1 cellular context compared by ENCODE assay signal in genomic region chr1:168476588-168477379, GRCh38.
TF ChIP-seq lines count a peak whose summit lies in the region.

No MANE protein-coding gene starts in this region.

TF ChIP-seq in HepG2, 621 proteins besides CTCF, POLR2A, EP300 and RAD21 (continued from another document and continues in another):
- TF ChIP-seq ZNF704 (CRISPR knock-in tag; IDR thresholded peaks at IDR 0.05; ENCODE audit: borderline replicate concordance) (no peak), SMAD1 (CRISPR knock-in tag; IDR thresholded peaks at IDR 0.05; ENCODE audit: borderline replicate concordance, low read depth) (no peak), ZNF253 (CRISPR knock-in tag; IDR thresholded peaks at IDR 0.05; ENCODE audit: borderline replicate concordance) (no peak), ZNF780A (CRISPR knock-in tag; IDR thresholded peaks at IDR 0.05) (no peak), SCMH1 (CRISPR knock-in tag; IDR thresholded peaks at IDR 0.05; ENCODE audit: borderline replicate concordance) (no peak), ARNT2 (CRISPR knock-in tag; IDR thresholded peaks at IDR 0.05; ENCODE audit: low read depth) (no peak), ZBTB4 (CRISPR knock-in tag; IDR thresholded peaks at IDR 0.05; ENCODE audit: borderline replicate concordance) (peak; percentile 92; the same call in 1 of the 2 replicates), RERE (CRISPR knock-in tag; IDR thresholded peaks at IDR 0.05; ENCODE audit: low read depth) (no peak), SALL2 (CRISPR knock-in tag; IDR thresholded peaks at IDR 0.05) (no peak), FOXA1 (IDR thresholded peaks at IDR 0.05) (no peak), FOXA1 (CRISPR knock-in tag; IDR thresholded peaks at IDR 0.05) (peak; percentile 75), ZNF776 (CRISPR knock-in tag; IDR thresholded peaks at IDR 0.05) (no peak), JARID2 (CRISPR knock-in tag; IDR thresholded peaks at IDR 0.05; ENCODE audit: insufficient replicate concordance) (no peak), YY1 (IDR thresholded peaks at IDR 0.05; ENCODE audit: insufficient read depth, insufficient replicate concordance, low read depth, low read length) (no peak), KAT8 (CRISPR knock-in tag; IDR thresholded peaks at IDR 0.05) (no peak), TBX2 (CRISPR knock-in tag; IDR thresholded peaks at IDR 0.05; ENCODE audit: borderline replicate concordance) (peak; percentile 85; the same call in 1 of the 2 replicates), ZBTB38 (CRISPR knock-in tag; IDR thresholded peaks at IDR 0.05) (peak; percentile 77; the same call in 1 of the 2 replicates), ZNF609 (CRISPR knock-in tag; IDR thresholded peaks at IDR 0.05; ENCODE audit: borderline replicate concordance) (peak; percentile 42; the same call in 1 of the 2 replicates), CCAR2 (optimal IDR thresholded peaks at IDR 0.05; ENCODE audit: low read depth, low read length) (no peak), ZNF678 (CRISPR knock-in tag; IDR thresholded peaks at IDR 0.05) (no peak), ZNF264 (CRISPR knock-in tag; IDR thresholded peaks at IDR 0.05) (0 out of 2 replicates have a peak, but pooled peaks have one; percentile 45), HDAC2 (CRISPR knock-in tag; IDR thresholded peaks at IDR 0.05) (peak; percentile 83)
- TF ChIP-seq, protein P1, sequence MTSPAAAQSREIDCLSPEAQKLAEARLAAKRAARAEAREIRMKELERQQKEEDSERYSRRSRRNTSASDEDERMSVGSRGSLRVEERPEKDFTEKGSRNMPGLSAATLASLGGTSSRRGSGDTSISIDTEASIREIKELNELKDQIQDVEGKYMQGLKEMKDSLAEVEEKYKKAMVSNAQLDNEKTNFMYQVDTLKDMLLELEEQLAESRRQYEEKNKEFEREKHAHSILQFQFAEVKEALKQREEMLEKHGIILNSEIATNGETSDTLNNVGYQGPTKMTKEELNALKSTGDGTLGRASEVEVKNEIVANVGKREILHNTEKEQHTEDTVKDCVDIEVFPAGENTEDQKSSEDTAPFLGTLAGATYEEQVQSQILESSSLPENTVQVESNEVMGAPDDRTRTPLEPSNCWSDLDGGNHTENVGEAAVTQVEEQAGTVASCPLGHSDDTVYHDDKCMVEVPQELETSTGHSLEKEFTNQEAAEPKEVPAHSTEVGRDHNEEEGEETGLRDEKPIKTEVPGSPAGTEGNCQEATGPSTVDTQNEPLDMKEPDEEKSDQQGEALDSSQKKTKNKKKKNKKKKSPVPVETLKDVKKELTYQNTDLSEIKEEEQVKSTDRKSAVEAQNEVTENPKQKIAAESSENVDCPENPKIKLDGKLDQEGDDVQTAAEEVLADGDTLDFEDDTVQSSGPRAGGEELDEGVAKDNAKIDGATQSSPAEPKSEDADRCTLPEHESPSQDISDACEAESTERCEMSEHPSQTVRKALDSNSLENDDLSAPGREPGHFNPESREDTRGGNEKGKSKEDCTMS (CRISPR knock-in tag; conservative IDR thresholded peaks at IDR 0.05): no peak
- TF ChIP-seq, protein P2, sequence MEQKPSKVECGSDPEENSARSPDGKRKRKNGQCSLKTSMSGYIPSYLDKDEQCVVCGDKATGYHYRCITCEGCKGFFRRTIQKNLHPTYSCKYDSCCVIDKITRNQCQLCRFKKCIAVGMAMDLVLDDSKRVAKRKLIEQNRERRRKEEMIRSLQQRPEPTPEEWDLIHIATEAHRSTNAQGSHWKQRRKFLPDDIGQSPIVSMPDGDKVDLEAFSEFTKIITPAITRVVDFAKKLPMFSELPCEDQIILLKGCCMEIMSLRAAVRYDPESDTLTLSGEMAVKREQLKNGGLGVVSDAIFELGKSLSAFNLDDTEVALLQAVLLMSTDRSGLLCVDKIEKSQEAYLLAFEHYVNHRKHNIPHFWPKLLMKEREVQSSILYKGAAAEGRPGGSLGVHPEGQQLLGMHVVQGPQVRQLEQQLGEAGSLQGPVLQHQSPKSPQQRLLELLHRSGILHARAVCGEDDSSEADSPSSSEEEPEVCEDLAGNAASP (CRISPR knock-in tag; IDR thresholded peaks at IDR 0.05; ENCODE audit: borderline replicate concordance): no peak
- TF ChIP-seq, protein P3, sequence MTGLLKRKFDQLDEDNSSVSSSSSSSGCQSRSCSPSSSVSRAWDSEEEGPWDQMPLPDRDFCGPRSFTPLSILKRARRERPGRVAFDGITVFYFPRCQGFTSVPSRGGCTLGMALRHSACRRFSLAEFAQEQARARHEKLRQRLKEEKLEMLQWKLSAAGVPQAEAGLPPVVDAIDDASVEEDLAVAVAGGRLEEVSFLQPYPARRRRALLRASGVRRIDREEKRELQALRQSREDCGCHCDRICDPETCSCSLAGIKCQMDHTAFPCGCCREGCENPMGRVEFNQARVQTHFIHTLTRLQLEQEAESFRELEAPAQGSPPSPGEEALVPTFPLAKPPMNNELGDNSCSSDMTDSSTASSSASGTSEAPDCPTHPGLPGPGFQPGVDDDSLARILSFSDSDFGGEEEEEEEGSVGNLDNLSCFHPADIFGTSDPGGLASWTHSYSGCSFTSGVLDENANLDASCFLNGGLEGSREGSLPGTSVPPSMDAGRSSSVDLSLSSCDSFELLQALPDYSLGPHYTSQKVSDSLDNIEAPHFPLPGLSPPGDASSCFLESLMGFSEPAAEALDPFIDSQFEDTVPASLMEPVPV (CRISPR knock-in tag; IDR thresholded peaks at IDR 0.05): 0 out of 2 replicates have a peak, but pooled peaks have one; percentile 29
- TF ChIP-seq, protein P4, sequence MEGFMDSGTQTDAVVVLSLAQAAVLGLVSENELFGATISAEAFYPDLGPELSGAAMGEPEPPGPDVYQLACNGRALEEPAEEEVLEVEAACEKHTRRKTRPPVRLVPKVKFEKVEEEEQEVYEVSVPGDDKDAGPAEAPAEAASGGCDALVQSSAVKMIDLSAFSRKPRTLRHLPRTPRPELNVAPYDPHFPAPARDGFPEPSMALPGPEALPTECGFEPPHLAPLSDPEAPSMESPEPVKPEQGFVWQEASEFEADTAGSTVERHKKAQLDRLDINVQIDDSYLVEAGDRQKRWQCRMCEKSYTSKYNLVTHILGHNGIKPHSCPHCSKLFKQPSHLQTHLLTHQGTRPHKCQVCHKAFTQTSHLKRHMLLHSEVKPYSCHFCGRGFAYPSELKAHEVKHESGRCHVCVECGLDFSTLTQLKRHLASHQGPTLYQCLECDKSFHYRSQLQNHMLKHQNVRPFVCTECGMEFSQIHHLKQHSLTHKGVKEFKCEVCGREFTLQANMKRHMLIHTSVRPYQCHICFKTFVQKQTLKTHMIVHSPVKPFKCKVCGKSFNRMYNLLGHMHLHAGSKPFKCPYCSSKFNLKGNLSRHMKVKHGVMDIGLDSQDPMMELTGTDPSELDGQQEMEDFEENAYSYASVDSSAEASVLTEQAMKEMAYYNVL (CRISPR knock-in tag; IDR thresholded peaks at IDR 0.05; ENCODE audit: borderline replicate concordance): peak; percentile 72; the same call in 1 of the 2 replicates
